8 cellular contexts compared by ENCODE assay signal in the genomic region with DNA sequence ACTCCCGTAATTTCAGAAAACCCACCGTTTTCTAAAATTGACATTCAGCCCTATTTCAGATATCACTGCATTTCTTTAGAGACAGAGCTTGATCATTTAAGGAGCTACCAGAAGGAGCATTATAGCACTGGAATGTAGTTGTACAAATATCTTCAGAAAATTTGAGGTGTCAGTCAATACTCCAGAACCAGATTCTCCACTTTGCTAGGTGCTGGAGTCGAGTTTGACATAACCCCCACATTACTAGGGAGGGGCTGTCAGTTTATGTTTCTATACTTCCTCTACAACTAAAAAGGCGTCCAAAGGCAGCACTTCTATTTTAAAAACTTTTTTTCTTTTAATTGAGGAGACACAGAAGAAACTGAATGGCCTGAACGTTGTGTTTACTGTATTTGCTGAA. TPM values are rescaled to one million over a fixed set of nuclear protein-coding genes. Genes with fewer than 3 reads are reported as not detected.
DNase-seq lines count a peak whose midpoint lies in the region; ATAC-seq and TF ChIP-seq lines count a peak whose summit lies in the region.

No MANE protein-coding gene starts in this region.

- POLR2A ChIA-PET in MCF 10A (lab: Yijun Ruan, JAX), result interaction anchor here (0.6 to 6.1 kb wide), 22 partner anchors 10 to 590 kb away, joined by 3 to 163 read pairs (median 3); a partner anchor contains a TSS

- DNase-seq in left ventricle myocardium inferior (no peak), Right ventricle myocardium inferior (ENCODE audit: missing footprints) (no peak), MCF 10A (ENCODE audit: unreplicated experiment) (no peak), uterus (no peak), activated gamma-delta T cell (lab: John Stamatoyannopoulos, UW) (no peak), NOMO-1 treated with DMSO at 0.1 percent for 48 hours (lab: John Stamatoyannopoulos, UW; ENCODE audit: unreplicated experiment) (no peak)

- CTCF ChIA-PET in MCF 10A (lab: Yijun Ruan, JAX), result interaction anchor here (0.8 to 1.3 kb wide), 4 partner anchors 11 to 74 kb away, joined by 3 to 9 read pairs (median 3); no protein-coding TSS in a partner anchor

- H3K36me3 ChIP-seq in left ventricle myocardium inferior (no peaks in the 10 kb centered on the region), mucosa of stomach (ENCODE audit: control insufficient read depth, insufficient read depth, low read length) (no peaks in the 10 kb centered on the region), uterus (no peaks in the 10 kb centered on the region)

- H3K27ac Mint-ChIP-seq in MCF 10A (ENCODE audit: low read depth, unreplicated experiment), result no peak overlapping the region

- H3K27ac ChIP-seq in left ventricle myocardium inferior (replicated peaks) (peak overlapping the region; percentile 77), uterus (peak overlapping the region; percentile 86)

- H3K4me1 Mint-ChIP-seq in MCF 10A (ENCODE audit: insufficient read depth, unreplicated experiment), result peaks cover 18% of the 10 kb centered on the region

- peaks cover 6% of the 10 kb centered on the region for H3K9me3 ChIP-seq in left ventricle myocardium inferior (replicated peaks)
- no peaks in the 10 kb centered on the region for H3K9me3 ChIP-seq in mucosa of stomach (ENCODE audit: control insufficient read depth, low read length)
- H3K9me3 ChIP-seq in uterus, result no peaks in the 10 kb centered on the region

- H3K36me3 Mint-ChIP-seq in MCF 10A (ENCODE audit: insufficient read depth, unreplicated experiment), result no peaks in the 10 kb centered on the region

- no peaks in the 10 kb centered on the region for H3K9me3 Mint-ChIP-seq in MCF 10A (ENCODE audit: unreplicated experiment)

- no peak for TF ChIP-seq CTCF in left ventricle myocardium inferior (IDR thresholded peaks at IDR 0.05; ENCODE audit: borderline replicate concordance)
- no peak for TF ChIP-seq CTCF in MCF 10A (IDR thresholded peaks at IDR 0.05; ENCODE audit: unreplicated experiment)
- TF ChIP-seq CTCF in uterus (IDR thresholded peaks at IDR 0.05), result no peak

- H3K27me3 ChIP-seq in left ventricle myocardium inferior (ENCODE audit: low read depth) (no peaks in the 10 kb centered on the region), mucosa of stomach (ENCODE audit: control insufficient read depth, insufficient read depth, low read length) (no peaks in the 10 kb centered on the region), uterus (no peaks in the 10 kb centered on the region)

- ATAC-seq in Right ventricle myocardium inferior (no peak), GM18505 (IDR thresholded peaks at IDR 0.05; ENCODE audit: unreplicated experiment) (no peak)

- no peak for TF ChIP-seq POLR2A in uterus (IDR thresholded peaks at IDR 0.05)
- TF ChIP-seq POLR2A in GM18505 (IDR thresholded peaks at IDR 0.05; ENCODE audit: borderline replicate concordance, extremely low read depth, insufficient read depth, insufficient read length), result no peak

- peak overlapping the region; percentile 85 for H3K9ac ChIP-seq in mucosa of stomach (ENCODE audit: low read length)

- intact Hi-C loops in left ventricle myocardium inferior (cut with micrococcal nuclease), result no loop called here
- intact Hi-C loops in Right ventricle myocardium inferior (cut with DNase I), result no loop called here
- intact Hi-C loops in MCF 10A (cut with micrococcal nuclease), result no loop called here
- intact Hi-C loops in uterus (cut with DNase I; ENCODE audit: low total_unique reads), result no loop called here

- H3K27me3 Mint-ChIP-seq in MCF 10A (ENCODE audit: insufficient read depth, unreplicated experiment), result no peaks in the 10 kb centered on the region

- no TSS peak for BruUV-seq in MCF 10A (replicated peaks; lab: Mats Ljungman, UMichigan)

- H3K4me1 ChIP-seq in left ventricle myocardium inferior (peaks cover 32% of the 10 kb centered on the region), mucosa of stomach (ENCODE audit: control insufficient read depth, insufficient read depth, low read length) (peaks cover 27% of the 10 kb centered on the region), uterus (peaks cover 0 to 8% of the 10 kb centered on the region in 2 donors)

- H3K4me3 Mint-ChIP-seq in MCF 10A (ENCODE audit: unreplicated experiment), result peak overlapping the region; percentile 84

- H3K4me3 ChIP-seq in left ventricle myocardium inferior, result peak overlapping the region; percentile 86
- peak overlapping the region; percentile 9 for H3K4me3 ChIP-seq in mucosa of stomach (ENCODE audit: low read length)
- peak overlapping the region; percentile 37 to 85 for H3K4me3 ChIP-seq in uterus

RNA-seq across cellular contexts. Expression of a gene that starts 0.9 kb away (rescaled TPM):
- total RNA-seq in left ventricle myocardium inferior, result 10.0 TPM
- 7.4 TPM for total RNA-seq in Right ventricle myocardium inferior
- 4.2 and 4.9 TPM in 2 replicates for total RNA-seq in MCF 10A (2022)
- 10 to 100 TPM in 1 of 4 donors, 1 to 10 TPM in 3; 4.7 to 17.3 (median 9.4) TPM for total RNA-seq in uterus

RNA-seq across cellular contexts. Expression of a gene that starts 15.4 kb away (rescaled TPM):
- total RNA-seq in left ventricle myocardium inferior, result 36.8 TPM
- 41.4 TPM for total RNA-seq in Right ventricle myocardium inferior
- total RNA-seq in MCF 10A (2022), result 46.3 and 54.5 TPM in 2 replicates
- total RNA-seq in uterus, result 10 to 100 TPM; 16.5 to 50.2 (median 39.1) TPM

Comparison
In these comparisons a context has a peak if more than half of its experiments do, and no peak if none do; other contexts are left out.
1. H3K4me3 ChIP-seq: peak in every context shown above with its lines; median percentile 86 in left ventricle myocardium inferior; 61 in uterus; 9 in mucosa of stomach.